Comparison of ENCODE assay signal across 1 cellular context in the genomic region with DNA sequence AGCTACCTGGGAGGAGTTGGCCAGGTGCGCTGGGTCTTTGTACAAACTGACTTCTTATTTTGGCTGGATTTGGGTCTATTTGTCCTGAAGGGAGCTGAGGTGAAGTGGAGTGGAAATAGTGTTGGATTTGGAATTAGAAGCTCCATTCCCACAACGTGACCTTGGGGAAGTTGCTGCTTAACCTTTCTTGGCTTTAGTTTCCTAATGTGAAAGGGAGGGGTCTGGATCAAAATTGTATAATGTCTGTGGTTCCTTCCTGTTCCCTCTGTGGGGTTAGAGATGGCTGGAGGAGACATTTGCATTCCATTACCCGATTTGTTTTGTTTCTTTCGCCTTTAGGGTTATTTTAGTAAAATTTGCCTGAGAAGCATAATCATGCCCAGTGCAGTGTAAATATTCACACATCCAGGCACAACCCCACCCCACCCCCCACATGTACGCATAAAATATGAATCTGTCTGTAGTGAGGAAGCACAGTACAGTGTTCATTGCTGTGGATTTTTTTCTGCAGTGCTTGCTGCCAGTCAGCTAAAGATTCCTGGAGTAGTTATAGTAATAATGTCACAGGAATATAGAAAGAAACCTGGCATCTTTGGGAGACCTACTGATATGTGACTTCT.
TF ChIP-seq lines count a peak whose summit lies in the region.

No MANE protein-coding gene starts in this region.

TF ChIP-seq in GM23338, 12 proteins besides CTCF, POLR2A, EP300 and RAD21 (continued from another document):
- TF ChIP-seq, protein P1, sequence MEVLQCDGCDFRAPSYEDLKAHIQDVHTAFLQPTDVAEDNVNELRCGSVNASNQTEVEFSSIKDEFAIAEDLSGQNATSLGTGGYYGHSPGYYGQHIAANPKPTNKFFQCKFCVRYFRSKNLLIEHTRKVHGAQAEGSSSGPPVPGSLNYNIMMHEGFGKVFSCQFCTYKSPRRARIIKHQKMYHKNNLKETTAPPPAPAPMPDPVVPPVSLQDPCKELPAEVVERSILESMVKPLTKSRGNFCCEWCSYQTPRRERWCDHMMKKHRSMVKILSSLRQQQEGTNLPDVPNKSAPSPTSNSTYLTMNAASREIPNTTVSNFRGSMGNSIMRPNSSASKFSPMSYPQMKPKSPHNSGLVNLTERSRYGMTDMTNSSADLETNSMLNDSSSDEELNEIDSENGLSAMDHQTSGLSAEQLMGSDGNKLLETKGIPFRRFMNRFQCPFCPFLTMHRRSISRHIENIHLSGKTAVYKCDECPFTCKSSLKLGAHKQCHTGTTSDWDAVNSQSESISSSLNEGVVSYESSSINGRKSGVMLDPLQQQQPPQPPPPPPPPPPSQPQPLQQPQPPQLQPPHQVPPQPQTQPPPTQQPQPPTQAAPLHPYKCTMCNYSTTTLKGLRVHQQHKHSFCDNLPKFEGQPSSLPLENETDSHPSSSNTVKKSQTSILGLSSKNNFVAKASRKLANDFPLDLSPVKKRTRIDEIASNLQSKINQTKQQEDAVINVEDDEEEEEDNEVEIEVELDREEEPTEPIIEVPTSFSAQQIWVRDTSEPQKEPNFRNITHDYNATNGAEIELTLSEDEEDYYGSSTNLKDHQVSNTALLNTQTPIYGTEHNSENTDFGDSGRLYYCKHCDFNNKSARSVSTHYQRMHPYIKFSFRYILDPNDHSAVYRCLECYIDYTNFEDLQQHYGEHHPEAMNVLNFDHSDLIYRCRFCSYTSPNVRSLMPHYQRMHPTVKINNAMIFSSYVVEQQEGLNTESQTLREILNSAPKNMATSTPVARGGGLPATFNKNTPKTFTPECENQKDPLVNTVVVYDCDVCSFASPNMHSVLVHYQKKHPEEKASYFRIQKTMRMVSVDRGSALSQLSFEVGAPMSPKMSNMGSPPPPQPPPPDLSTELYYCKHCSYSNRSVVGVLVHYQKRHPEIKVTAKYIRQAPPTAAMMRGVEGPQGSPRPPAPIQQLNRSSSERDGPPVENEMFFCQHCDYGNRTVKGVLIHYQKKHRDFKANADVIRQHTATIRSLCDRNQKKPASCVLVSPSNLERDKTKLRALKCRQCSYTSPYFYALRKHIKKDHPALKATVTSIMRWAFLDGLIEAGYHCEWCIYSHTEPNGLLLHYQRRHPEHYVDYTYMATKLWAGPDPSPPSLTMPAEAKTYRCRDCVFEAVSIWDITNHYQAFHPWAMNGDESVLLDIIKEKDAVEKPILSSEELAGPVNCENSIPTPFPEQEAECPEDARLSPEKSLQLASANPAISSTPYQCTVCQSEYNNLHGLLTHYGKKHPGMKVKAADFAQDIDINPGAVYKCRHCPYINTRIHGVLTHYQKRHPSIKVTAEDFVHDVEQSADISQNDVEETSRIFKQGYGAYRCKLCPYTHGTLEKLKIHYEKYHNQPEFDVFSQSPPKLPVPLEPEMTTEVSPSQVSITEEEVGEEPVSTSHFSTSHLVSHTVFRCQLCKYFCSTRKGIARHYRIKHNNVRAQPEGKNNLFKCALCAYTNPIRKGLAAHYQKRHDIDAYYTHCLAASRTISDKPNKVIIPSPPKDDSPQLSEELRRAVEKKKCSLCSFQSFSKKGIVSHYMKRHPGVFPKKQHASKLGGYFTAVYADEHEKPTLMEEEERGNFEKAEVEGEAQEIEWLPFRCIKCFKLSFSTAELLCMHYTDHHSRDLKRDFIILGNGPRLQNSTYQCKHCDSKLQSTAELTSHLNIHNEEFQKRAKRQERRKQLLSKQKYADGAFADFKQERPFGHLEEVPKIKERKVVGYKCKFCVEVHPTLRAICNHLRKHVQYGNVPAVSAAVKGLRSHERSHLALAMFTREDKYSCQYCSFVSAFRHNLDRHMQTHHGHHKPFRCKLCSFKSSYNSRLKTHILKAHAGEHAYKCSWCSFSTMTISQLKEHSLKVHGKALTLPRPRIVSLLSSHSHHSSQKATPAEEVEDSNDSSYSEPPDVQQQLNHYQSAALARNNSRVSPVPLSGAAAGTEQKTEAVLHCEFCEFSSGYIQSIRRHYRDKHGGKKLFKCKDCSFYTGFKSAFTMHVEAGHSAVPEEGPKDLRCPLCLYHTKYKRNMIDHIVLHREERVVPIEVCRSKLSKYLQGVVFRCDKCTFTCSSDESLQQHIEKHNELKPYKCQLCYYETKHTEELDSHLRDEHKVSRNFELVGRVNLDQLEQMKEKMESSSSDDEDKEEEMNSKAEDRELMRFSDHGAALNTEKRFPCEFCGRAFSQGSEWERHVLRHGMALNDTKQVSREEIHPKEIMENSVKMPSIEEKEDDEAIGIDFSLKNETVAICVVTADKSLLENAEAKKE (CRISPR knock-in tag; IDR thresholded peaks at IDR 0.05), result no peak
- no peak for TF ChIP-seq ZNF331 (CRISPR knock-in tag; IDR thresholded peaks at IDR 0.05; ENCODE audit: low read depth)
- TF ChIP-seq, protein P2, sequence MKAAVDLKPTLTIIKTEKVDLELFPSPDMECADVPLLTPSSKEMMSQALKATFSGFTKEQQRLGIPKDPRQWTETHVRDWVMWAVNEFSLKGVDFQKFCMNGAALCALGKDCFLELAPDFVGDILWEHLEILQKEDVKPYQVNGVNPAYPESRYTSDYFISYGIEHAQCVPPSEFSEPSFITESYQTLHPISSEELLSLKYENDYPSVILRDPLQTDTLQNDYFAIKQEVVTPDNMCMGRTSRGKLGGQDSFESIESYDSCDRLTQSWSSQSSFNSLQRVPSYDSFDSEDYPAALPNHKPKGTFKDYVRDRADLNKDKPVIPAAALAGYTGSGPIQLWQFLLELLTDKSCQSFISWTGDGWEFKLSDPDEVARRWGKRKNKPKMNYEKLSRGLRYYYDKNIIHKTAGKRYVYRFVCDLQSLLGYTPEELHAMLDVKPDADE (IDR thresholded peaks at IDR 0.05), result no peak
